In the genomic region with DNA sequence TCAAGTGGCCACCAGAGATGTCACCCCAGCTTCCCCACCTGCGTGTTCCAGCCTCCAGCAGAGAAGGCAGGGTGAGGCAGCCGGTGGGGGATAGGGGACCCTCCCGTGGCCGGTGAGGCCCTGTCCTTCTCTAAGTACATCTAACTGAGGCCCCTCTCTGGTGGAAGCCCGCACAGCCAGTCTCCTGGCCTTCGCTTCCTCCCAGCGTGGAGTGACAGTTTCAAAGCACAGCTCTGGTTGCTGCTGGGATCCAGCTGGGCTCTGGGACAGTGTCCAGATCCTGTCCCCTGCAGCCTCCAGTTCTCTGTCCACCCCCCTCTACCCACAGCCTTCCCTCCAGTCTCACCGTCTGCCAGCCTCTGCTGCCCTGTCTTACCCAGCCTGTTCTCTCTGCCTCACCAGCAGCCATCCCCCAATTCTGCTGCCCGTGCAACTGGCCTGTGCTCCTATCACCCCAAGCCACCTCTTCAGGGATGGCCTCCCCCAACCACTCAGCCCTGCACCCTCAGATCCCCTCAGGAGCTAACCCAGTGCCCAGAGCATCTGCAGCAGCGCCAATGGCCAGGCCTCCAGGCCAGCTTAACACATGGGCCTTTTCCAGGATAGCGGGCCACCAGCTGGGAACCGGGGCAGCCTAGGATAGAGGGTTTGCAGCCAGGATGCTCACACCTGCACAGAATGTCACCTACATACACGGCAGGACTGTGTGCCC, we compare ENCODE assay signal across 19 cellular contexts. TPM values are rescaled to one million over a fixed set of nuclear protein-coding genes. Genes with fewer than 3 reads are reported as not detected.
DNase-seq lines count a peak whose midpoint lies in the region; ATAC-seq, FAIRE-seq and TF ChIP-seq lines count a peak whose summit lies in the region.
"Had no signal": no experiment of that assay in that cellular context is flagged by ENCODE, and none has a peak within 500 bp of the region (broad histone marks: within the 10 kb centered on the region; RNA-seq: fewer than 3 reads in every experiment).

No MANE protein-coding gene starts in this region.

- TF ChIP-seq CTCF in HepG2 (CRISPR knock-in tag; IDR thresholded peaks at IDR 0.05) (no peak), right lobe of liver (IDR thresholded peaks at IDR 0.05) (no peak)

- no peaks in the 10 kb centered on the region for H3K79me2 ChIP-seq in HepG2 (ENCODE audit: insufficient read depth, low read length)

- H3K36me3 ChIP-seq in HepG2 (replicated peaks in 1 of 2; ENCODE audit: control insufficient read depth in 1 of 2, insufficient read depth in 2 of 2, low read length in 2 of 2), result no peaks in the 10 kb centered on the region
- no peaks in the 10 kb centered on the region for H3K36me3 ChIP-seq in right lobe of liver
- H3K36me3 ChIP-seq: SJCRH30 had no signal

- CTCF ChIA-PET in HepG2 (lab: Yijun Ruan, JAX; ENCODE audit: low intra/inter-chr PET ratio, low total read pairs), result no interaction called here

- DNase-seq in HepG2 (ENCODE audit: low spot score) (no peak), right lobe of liver (no peak), medulla oblongata (ENCODE audit: extremely low spot score) (peak; percentile 54), superior temporal gyrus (ENCODE audit: extremely low spot score) (peak; percentile 29), NCI-H2081 treated with DMSO at 0.1 percent for 48 hours (lab: John Stamatoyannopoulos, UW) (no peak)
- DNase-seq in stimulated activated CD4-positive, alpha-beta T cell treated with anti-CD3 and anti-CD28 coated beads, Interleukin-15, amount 100 ng/mL, for 24 hours, result no peak
- DNase-seq: CD4-positive, alpha-beta memory T cell; DMS79 treated with DMSO at 0.1 percent for 48 hours; GF-D8; GM23248; KG1; NCI-H1092; NCI-H1694; NCI-H82; SJCRH30 had no signal

- no peaks in the 10 kb centered on the region; a peak in 1 of 5 replicates for H3K27me3 ChIP-seq in HepG2 (ENCODE audit: control insufficient read depth in 1 of 2, insufficient read depth in 2 of 2, low read length in 2 of 2)
- H3K27me3 ChIP-seq in right lobe of liver, result no peaks in the 10 kb centered on the region
- H3K27me3 ChIP-seq: SJCRH30 had no signal

- intact Hi-C loops in HepG2 (cut with micrococcal nuclease; ENCODE audit: unreplicated experiment), result loop anchor here (5.0 kb wide), 1 partner anchor 578 kb away; no protein-coding TSS in a partner anchor
- intact Hi-C loops in right lobe of liver (cut with DNase I), result loop anchor here in 1 of 2 donors (5.0 kb wide), 1 partner anchor 728 kb away; no protein-coding TSS in a partner anchor

- H2AFZ ChIP-seq in HepG2 (ENCODE audit: low read length), result no peak overlapping the region
- H2AFZ ChIP-seq: GM23248 had no signal

- TF ChIP-seq EP300 in HepG2 (IDR thresholded peaks at IDR 0.05; ENCODE audit: low read depth in 2 of 2, low read length in 2 of 2) (no peak), HepG2 (CRISPR knock-in tag; IDR thresholded peaks at IDR 0.05; ENCODE audit: borderline replicate concordance) (no peak)

- POLR2A ChIA-PET in HepG2 (lab: Yijun Ruan, JAX), result no interaction called here

- no peak for TF ChIP-seq POLR2A in HepG2 (IDR thresholded peaks at IDR 0.05; ENCODE audit: insufficient read depth in 1 of 2, low read depth in 2 of 2, low read length in 2 of 2)
- TF ChIP-seq POLR2A in right lobe of liver (IDR thresholded peaks at IDR 0.05), result no peak

- BruUV-seq in HepG2 (replicated peaks; lab: Mats Ljungman, UMichigan), result no TSS peak

- TF ChIP-seq RAD21 in HepG2 (CRISPR knock-in tag; IDR thresholded peaks at IDR 0.05), result no peak

- no peak overlapping the region for H3K9ac ChIP-seq in HepG2 (ENCODE audit: insufficient read depth, low read depth, low read length)
- H3K9ac ChIP-seq: GM23248 had no signal

- ATAC-seq in HepG2, result no peak
- ATAC-seq in right lobe of liver, result no peak
- no peak; the same call in 2 of the 3 replicates for ATAC-seq in SK-N-SH treated with all-trans-retinoic acid at 6 μM for 48 hours
- no peak for ATAC-seq in HG03432 (IDR thresholded peaks at IDR 0.05; ENCODE audit: unreplicated experiment)

- WGBS in HepG2 (ENCODE audit: low lambda C conversion rate), result 56% methylated on average over 7 of the region's 13 CpGs
- WGBS in right lobe of liver (ENCODE audit: insufficient coverage, low coverage, low lambda C conversion rate, missing lambda C conversion rate), result 59% methylated on average over 6 of the region's 13 CpGs

- H3K4me3 ChIP-seq in HepG2 (replicated peaks in 1 of 3; ENCODE audit: insufficient read depth in 1 of 3, low read depth in 2 of 3, low read length in 3 of 3), result no peak overlapping the region; a peak in 1 of 6 replicates
- no peak overlapping the region for H3K4me3 ChIP-seq in right lobe of liver
- H3K4me3 ChIP-seq: GM23248, SJCRH30 had no signal

- no peak overlapping the region for H3K4me2 ChIP-seq in HepG2 (ENCODE audit: low read depth, low read length)

- in situ Hi-C loops in HepG2 (cut with HindIII; ENCODE audit: extremely low pct_ligation_motif_present, low pct_unique_long_range_greater_than_20kb), result loop anchor here (5.0 to 25.0 kb wide), 2 partner anchors 583 to 733 kb away; no protein-coding TSS in a partner anchor

- H3K9me3 ChIP-seq in HepG2 (ENCODE audit: low read length), result no peaks in the 10 kb centered on the region
- no peaks in the 10 kb centered on the region for H3K9me3 ChIP-seq in right lobe of liver
- H3K9me3 ChIP-seq: SJCRH30 had no signal

- peaks cover 45% of the 10 kb centered on the region for H3K4me1 ChIP-seq in HepG2 (ENCODE audit: insufficient read depth, low read length)
- no peaks in the 10 kb centered on the region for H3K4me1 ChIP-seq in right lobe of liver
- H3K4me1 ChIP-seq: SJCRH30 had no signal

- no peak for FAIRE-seq in HepG2 (lab: Jason Lieb, UNC)
- FAIRE-seq: D721Med, RCC 7860 had no signal

- H3K27ac ChIP-seq in HepG2 (ENCODE audit: extremely low read length, insufficient read depth, low read length) (no peak overlapping the region), right lobe of liver (no peak overlapping the region)
- H3K27ac ChIP-seq: GM23248, SJCRH30 had no signal

- H4K20me1 ChIP-seq in HepG2 (ENCODE audit: insufficient read depth, low read length), result no peaks in the 10 kb centered on the region

TF ChIP-seq in HepG2, 621 proteins besides CTCF, POLR2A, EP300 and RAD21 (continues in another document):
- TF ChIP-seq, protein P1, sequence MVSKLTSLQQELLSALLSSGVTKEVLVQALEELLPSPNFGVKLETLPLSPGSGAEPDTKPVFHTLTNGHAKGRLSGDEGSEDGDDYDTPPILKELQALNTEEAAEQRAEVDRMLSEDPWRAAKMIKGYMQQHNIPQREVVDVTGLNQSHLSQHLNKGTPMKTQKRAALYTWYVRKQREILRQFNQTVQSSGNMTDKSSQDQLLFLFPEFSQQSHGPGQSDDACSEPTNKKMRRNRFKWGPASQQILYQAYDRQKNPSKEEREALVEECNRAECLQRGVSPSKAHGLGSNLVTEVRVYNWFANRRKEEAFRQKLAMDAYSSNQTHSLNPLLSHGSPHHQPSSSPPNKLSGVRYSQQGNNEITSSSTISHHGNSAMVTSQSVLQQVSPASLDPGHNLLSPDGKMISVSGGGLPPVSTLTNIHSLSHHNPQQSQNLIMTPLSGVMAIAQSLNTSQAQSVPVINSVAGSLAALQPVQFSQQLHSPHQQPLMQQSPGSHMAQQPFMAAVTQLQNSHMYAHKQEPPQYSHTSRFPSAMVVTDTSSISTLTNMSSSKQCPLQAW (CRISPR knock-in tag; IDR thresholded peaks at IDR 0.05), result peak; percentile 14; the same call in 1 of the 2 replicates

TF ChIP-seq in SK-N-SH treated with all-trans-retinoic acid at 6 μM for 48 hours, 23 proteins besides CTCF, POLR2A, EP300 and RAD21 (continues in another document):
- no peak for TF ChIP-seq ZFP3 (CRISPR knock-in tag; IDR thresholded peaks at IDR 0.05)

RNA-seq across cellular contexts. Expression of gene SH2B2, which starts 16.3 kb away (rescaled TPM):
- total RNA-seq in HepG2 (2016; rRNA removed; fragmentation: Illumina TruSeq; extraction: Trizol) (0.14 and 0.46 TPM in 2 replicates), right lobe of liver (1 to 10 TPM; 1.7 to 3.1 (median 2.6) TPM)
- total RNA-seq in HepG2 (2016; cell fraction: cytosol; rRNA removed; fragmentation: Illumina TruSeq; extraction: Trizol; ENCODE audit: low read depth), result 0.26 and 0.51 TPM in 2 replicates
- total RNA-seq in HepG2 (2016; cell fraction: insoluble cytoplasmic fraction; rRNA removed; fragmentation: Illumina TruSeq; extraction: Trizol), result 0.45 and 0.63 TPM in 2 replicates
- total RNA-seq in HepG2 (2016; cell fraction: membrane; rRNA removed; fragmentation: Illumina TruSeq; extraction: Trizol), result 0.46 and 0.55 TPM in 2 replicates
- total RNA-seq in HepG2 (2016; cell fraction: nucleus; rRNA removed; fragmentation: Illumina TruSeq; extraction: Trizol), result not detected in 2 replicates
- polyA plus RNA-seq in HepG2 (2011; rRNA removed), result 1.3 and 1.7 TPM in 2 replicates
- polyA plus RNA-seq in HepG2 (2011; cell fraction: cytosol; rRNA removed), result 1.7 and 2.3 TPM in 2 replicates
- polyA plus RNA-seq in HepG2 (2011; cell fraction: nucleus; rRNA removed), result 4.6 and 5.0 TPM in 2 replicates
- polyA plus RNA-seq in HepG2 (2012), result 1.0 and 1.2 TPM in 2 replicates
- 0.41 and 0.54 TPM in 2 replicates for polyA plus RNA-seq in HepG2 (2016; cell fraction: cytosol; fragmentation: Illumina TruSeq; extraction: Trizol; ENCODE audit: low read depth)
- 0.63 and 0.64 TPM in 2 replicates for polyA plus RNA-seq in HepG2 (2016; cell fraction: insoluble cytoplasmic fraction; fragmentation: Illumina TruSeq; extraction: Trizol; ENCODE audit: low read depth)
- polyA plus RNA-seq in HepG2 (2016; cell fraction: membrane; fragmentation: Illumina TruSeq; extraction: Trizol; ENCODE audit: low read depth), result 0.58 and 0.90 TPM in 2 replicates
- polyA plus RNA-seq in HepG2 (2016; cell fraction: nucleus; fragmentation: Illumina TruSeq; extraction: Trizol; ENCODE audit: insufficient read depth, low read depth), result 0.46 and 1.1 TPM in 2 replicates
- polyA minus RNA-seq in HepG2 (2011; rRNA and poly(A)+ RNA removed; ENCODE audit: low replicate concordance), result 1.5 and 3.3 TPM in 2 replicates
- 1.3 and 2.5 TPM in 2 replicates for polyA minus RNA-seq in HepG2 (2011; cell fraction: cytosol; rRNA and poly(A)+ RNA removed)
- polyA minus RNA-seq in HepG2 (2011; cell fraction: nucleus; rRNA and poly(A)+ RNA removed), result 0.90 and 1.6 TPM in 2 replicates

Comparison
In these comparisons a context has a peak if more than half of its experiments do, and no peak if none do; other contexts are left out.
1. DNase-seq: peak in medulla oblongata (single experiment) and superior temporal gyrus (single experiment); none in HepG2 (single experiment), right lobe of liver (0 of 3), NCI-H2081 treated with DMSO at 0.1 percent for 48 hours (single experiment) and stimulated activated CD4-positive, alpha-beta T cell treated with anti-CD3 and anti-CD28 coated beads, Interleukin-15, amount 100 ng/mL, for 24 hours (single experiment).